In genomic region chr10:7956508-7956907, GRCh38 we compare ENCODE assay signal across 10 cellular contexts.
DNase-seq lines count a peak whose midpoint lies in the region; ATAC-seq and TF ChIP-seq lines count a peak whose summit lies in the region.
"Had no signal": no experiment of that assay in that cellular context is flagged by ENCODE, and none has a peak within 500 bp of the region (broad histone marks: within the 10 kb centered on the region; RNA-seq: fewer than 3 reads in every experiment).

No MANE protein-coding gene starts in this region.

- no peaks in the 10 kb centered on the region for H3K9me3 ChIP-seq in endodermal cell (ENCODE audit: control insufficient read depth, low read length)
- no peaks in the 10 kb centered on the region for H3K9me3 ChIP-seq in body of pancreas
- H3K9me3 ChIP-seq: heart left ventricle had no signal

- no peak for TF ChIP-seq POLR2A in body of pancreas (IDR thresholded peaks at IDR 0.05)

- H3K36me3 ChIP-seq in endodermal cell (ENCODE audit: control insufficient read depth, insufficient read depth, low read length), result no peaks in the 10 kb centered on the region
- H3K36me3 ChIP-seq in body of pancreas (replicated peaks in 1 of 2; ENCODE audit: insufficient read depth in 1 of 2, low read depth in 2 of 2), result no peaks in the 10 kb centered on the region
- H3K36me3 ChIP-seq: heart left ventricle had no signal

- DNase-seq in GM12864 (ENCODE audit: low read depth) (peak; percentile 29), HCEC 1CT (peak; percentile 79), NAMALWA (ENCODE audit: low spot score) (peak; percentile 31), fibroblast of pulmonary artery (ENCODE audit: low read depth) (peak; percentile 86), endodermal cell (no peak), NCI-H748 (lab: John Stamatoyannopoulos, UW; ENCODE audit: unreplicated experiment) (no peak), NCI-H2107 treated with DMSO at 0.1 percent for 48 hours (lab: John Stamatoyannopoulos, UW; ENCODE audit: unreplicated experiment) (no peak), body of pancreas (no peak)
- DNase-seq: heart left ventricle had no signal

- peaks cover 8% of the 10 kb centered on the region for H3K27me3 ChIP-seq in endodermal cell (ENCODE audit: control insufficient read depth, insufficient read depth, low read length, poor library complexity, severe bottlenecking)
- H3K27me3 ChIP-seq in body of pancreas, result no peaks in the 10 kb centered on the region
- H3K27me3 ChIP-seq: heart left ventricle had no signal

- H3K4me1 ChIP-seq in endodermal cell (ENCODE audit: control insufficient read depth, insufficient read depth, low read length) (no peaks in the 10 kb centered on the region), body of pancreas (no peaks in the 10 kb centered on the region)

- no peaks in the 10 kb centered on the region for H3K4me1 Mint-ChIP-seq in endodermal cell

- H3K27ac ChIP-seq in endodermal cell (ENCODE audit: low read depth, low read length) (no peak overlapping the region), body of pancreas (no peak overlapping the region)
- H3K27ac ChIP-seq: heart left ventricle had no signal

- no peak overlapping the region for H3K4me3 Mint-ChIP-seq in endodermal cell
- H3K4me3 Mint-ChIP-seq: IgD-negative memory B cell had no signal

- TF ChIP-seq CTCF in GM12864 (IDR thresholded peaks at IDR 0.05; ENCODE audit: low read depth, low read length, missing control alignments), result no peak
- no peak for TF ChIP-seq CTCF in fibroblast of pulmonary artery (IDR thresholded peaks at IDR 0.05; ENCODE audit: low read length, missing control alignments)
- no peak for TF ChIP-seq CTCF in endodermal cell (conservative IDR thresholded peaks at IDR 0.05)
- TF ChIP-seq CTCF in body of pancreas (IDR thresholded peaks at IDR 0.05), result no peak

- ATAC-seq in body of pancreas, result no peak

- H3K27ac Mint-ChIP-seq in endodermal cell, result no peak overlapping the region
- H3K27ac Mint-ChIP-seq: IgD-negative memory B cell had no signal

- intact Hi-C loops in body of pancreas (cut with DNase I), result no loop called here

- no peak overlapping the region for H3K4me3 ChIP-seq in GM12864 (ENCODE audit: low read depth, low read length)
- H3K4me3 ChIP-seq in fibroblast of pulmonary artery (replicated peaks; ENCODE audit: low read depth, low read length), result no peak overlapping the region
- H3K4me3 ChIP-seq in endodermal cell (ENCODE audit: low read length), result no peak overlapping the region
- no peak overlapping the region for H3K4me3 ChIP-seq in body of pancreas
- H3K4me3 ChIP-seq: heart left ventricle had no signal

- H3K9ac ChIP-seq in endodermal cell (ENCODE audit: extremely low read depth, low read length, poor library complexity, severe bottlenecking), result no peak overlapping the region

- H3K36me3 Mint-ChIP-seq in endodermal cell (ENCODE audit: low read depth), result peaks cover 5% of the 10 kb centered on the region

- peaks cover 2% of the 10 kb centered on the region for H3K27me3 Mint-ChIP-seq in endodermal cell (ENCODE audit: insufficient read depth)
- H3K27me3 Mint-ChIP-seq: IgD-negative memory B cell had no signal

- no peaks in the 10 kb centered on the region for H3K9me3 Mint-ChIP-seq in endodermal cell

Comparison
In these comparisons a context has a peak if more than half of its experiments do, and no peak if none do; other contexts are left out.
1. DNase-seq: peak in GM12864 (single experiment), HCEC 1CT (single experiment), NAMALWA (single experiment) and fibroblast of pulmonary artery (single experiment); none in endodermal cell (single experiment), NCI-H748 (single experiment), NCI-H2107 treated with DMSO at 0.1 percent for 48 hours (single experiment) and body of pancreas (0 of 4).